Comparison of ENCODE assay signal across 1 cellular context in genomic region chr17:38745545-38745944, GRCh38.
TF ChIP-seq lines count a peak whose summit lies in the region.

No MANE protein-coding gene starts in this region.

TF ChIP-seq in K562, 482 proteins besides CTCF, POLR2A, EP300 and RAD21:
- TF ChIP-seq NFIC (IDR thresholded peaks at IDR 0.05) (peak; percentile 89), NFIX (CRISPR knock-in tag; IDR thresholded peaks at IDR 0.05; ENCODE audit: low read depth) (peak; percentile 18; the same call in 1 of the 2 replicates), MEF2D (tag; conservative IDR thresholded peaks at IDR 0.05; ENCODE audit: low read depth) (no peak)
